8 cellular contexts compared by ENCODE assay signal in the genomic region with DNA sequence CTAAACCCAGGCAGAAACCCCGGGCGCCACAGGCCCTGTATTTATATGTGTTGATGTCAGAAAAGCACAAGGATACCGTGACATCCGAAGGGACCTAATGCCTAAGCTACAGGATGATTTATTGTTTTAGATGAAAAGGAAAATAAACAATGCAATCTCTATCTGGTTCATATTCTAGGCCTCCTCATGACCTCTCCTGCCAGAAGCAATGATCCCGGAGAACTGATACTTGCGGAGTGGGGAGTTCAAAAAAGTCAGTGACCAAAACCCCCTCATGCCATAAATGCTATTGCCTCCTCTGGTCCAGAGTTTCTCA. TPM values are rescaled to one million over a fixed set of nuclear protein-coding genes. Genes with fewer than 3 reads are reported as not detected.
DNase-seq lines count a peak whose midpoint lies in the region; ATAC-seq, FAIRE-seq and TF ChIP-seq lines count a peak whose summit lies in the region.

No MANE protein-coding gene starts in this region.

- H3K4me3 ChIP-seq in adipocyte (ENCODE audit: low read length) (peak overlapping the region; percentile 88), keratinocyte (ENCODE audit: control insufficient read depth in 2 of 3, extremely low read depth in 1 of 3, insufficient read depth in 2 of 3, low read depth in 1 of 3, low read length in 3 of 3) (no peak overlapping the region), thymus (ENCODE audit: low read length) (no peak overlapping the region)

- FAIRE-seq in keratinocyte (lab: Jason Lieb, UNC), result no peak

- H3K9me1 ChIP-seq in keratinocyte (ENCODE audit: control insufficient read depth, extremely low read depth, insufficient read depth, low read length), result no peaks in the 10 kb centered on the region

- H2AFZ ChIP-seq in keratinocyte (ENCODE audit: control insufficient read depth, low read length), result no peak overlapping the region

- peak overlapping the region; percentile 71 for H3K27ac ChIP-seq in keratinocyte (ENCODE audit: control insufficient read depth, insufficient read depth, low read length)
- H3K27ac ChIP-seq in thymus (ENCODE audit: low read depth), result peak overlapping the region; percentile 54

- peaks cover 9% of the 10 kb centered on the region for H3K9me3 ChIP-seq in adipocyte (ENCODE audit: control insufficient read depth, low read length)
- no peaks in the 10 kb centered on the region for H3K9me3 ChIP-seq in keratinocyte (ENCODE audit: control insufficient read depth, low read depth, low read length)
- H3K9me3 ChIP-seq in thymus (ENCODE audit: control insufficient read depth), result no peaks in the 10 kb centered on the region

- DNase-seq in activated CD4-positive, alpha-beta T cell treated with anti-CD3 and anti-CD28 coated beads, Interleukin-2, amount 10 ng/mL, durations not matched to agents 7 days and 5 days, result no peak
- no peak for DNase-seq in activated CD4-positive, alpha-beta T cell treated with anti-CD3 and anti-CD28 coated beads, Interleukin-2, amount 50 U/mL, for 48 hours
- DNase-seq in adipocyte (ENCODE audit: low read depth), result no peak
- DNase-seq in keratinocyte (ENCODE audit: low read depth, low spot score), result no peak
- DNase-seq in HPDE6-E6E7 (ENCODE audit: extremely low spot score), result no peak
- DNase-seq in COR-L47 (lab: John Stamatoyannopoulos, UW), result no peak

- H3K36me3 Mint-ChIP-seq in activated CD4-positive, alpha-beta T cell treated with anti-CD3 and anti-CD28 coated beads, Interleukin-2, amount 10 ng/mL, durations not matched to agents 7 days and 5 days (ENCODE audit: low read depth), result no peaks in the 10 kb centered on the region

- H3K27ac Mint-ChIP-seq in activated CD4-positive, alpha-beta T cell treated with anti-CD3 and anti-CD28 coated beads, Interleukin-2, amount 10 ng/mL, durations not matched to agents 7 days and 5 days, result no peak overlapping the region

- H4K20me1 ChIP-seq in keratinocyte (ENCODE audit: control insufficient read depth, extremely low read depth, insufficient read depth, low read length), result no peaks in the 10 kb centered on the region

- no peaks in the 10 kb centered on the region for H3K9me3 Mint-ChIP-seq in activated CD4-positive, alpha-beta T cell treated with anti-CD3 and anti-CD28 coated beads, Interleukin-2, amount 10 ng/mL, durations not matched to agents 7 days and 5 days

- CTCF ChIA-PET in activated CD4-positive, alpha-beta T cell treated with anti-CD3 and anti-CD28 coated beads, Interleukin-2, amount 10 ng/mL, durations not matched to agents 7 days and 5 days (lab: Charles Lee), result no interaction called here

- H3K4me1 ChIP-seq in adipocyte (ENCODE audit: control insufficient read depth, insufficient read depth, low read length) (peaks cover 8% of the 10 kb centered on the region), keratinocyte (ENCODE audit: control insufficient read depth, extremely low read depth, insufficient read depth, low read length) (peaks cover 27% of the 10 kb centered on the region), thymus (ENCODE audit: control insufficient read depth, insufficient read depth, low read length) (peaks cover 7% of the 10 kb centered on the region)

- peaks cover 9% of the 10 kb centered on the region for H3K79me2 ChIP-seq in keratinocyte (ENCODE audit: control insufficient read depth, insufficient read depth, low read length)

- dilution Hi-C loops in keratinocyte (cut with MboI; ENCODE audit: extremely low pct_ligation_motif_present, low sequenced_read_pairs), result no loop called here

- ATAC-seq in activated CD4-positive, CD25-positive, alpha-beta regulatory T cell treated with anti-CD3 and anti-CD28 coated beads, Interleukin-2, amount 50 U/mL, for 24 hours, result no peak

- H3K27me3 ChIP-seq in adipocyte (replicated peaks; ENCODE audit: control insufficient read depth, insufficient read depth, low read length) (no peaks in the 10 kb centered on the region), keratinocyte (ENCODE audit: control insufficient read depth, extremely low read depth, insufficient read depth, low read length) (no peaks in the 10 kb centered on the region), thymus (ENCODE audit: control insufficient read depth, insufficient read depth) (peaks cover 17% of the 10 kb centered on the region)

- peak overlapping the region; percentile 71 for H3K4me2 ChIP-seq in keratinocyte (ENCODE audit: control insufficient read depth, extremely low read depth, insufficient read depth, low read depth, low read length)

- 58% methylated on average over 6 of the region's 6 CpGs for WGBS in thymus

- no peaks in the 10 kb centered on the region for H3K36me3 ChIP-seq in adipocyte (ENCODE audit: control insufficient read depth, insufficient read depth, low read length, severe bottlenecking)
- no peaks in the 10 kb centered on the region for H3K36me3 ChIP-seq in keratinocyte (ENCODE audit: control insufficient read depth in 2 of 2, extremely low read depth in 1 of 2, insufficient read depth in 2 of 2, low read length in 2 of 2)
- no peaks in the 10 kb centered on the region for H3K36me3 ChIP-seq in thymus (ENCODE audit: control insufficient read depth, insufficient read depth)

- H3K4me3 Mint-ChIP-seq in activated CD4-positive, alpha-beta T cell treated with anti-CD3 and anti-CD28 coated beads, Interleukin-2, amount 10 ng/mL, durations not matched to agents 7 days and 5 days, result peak overlapping the region; percentile 65

- peaks cover 10% of the 10 kb centered on the region for H3K4me1 Mint-ChIP-seq in activated CD4-positive, alpha-beta T cell treated with anti-CD3 and anti-CD28 coated beads, Interleukin-2, amount 10 ng/mL, durations not matched to agents 7 days and 5 days

- TF ChIP-seq CTCF in keratinocyte (optimal IDR thresholded peaks at IDR 0.05 in 1 of 3, IDR thresholded peaks at IDR 0.05 in 1 of 3, conservative IDR thresholded peaks at IDR 0.05 in 1 of 3; ENCODE audit: extremely low read depth in 1 of 3, insufficient read depth in 2 of 3, low read length in 3 of 3), result no peak

- peaks cover 63% of the 10 kb centered on the region for H3K27me3 Mint-ChIP-seq in activated CD4-positive, alpha-beta T cell treated with anti-CD3 and anti-CD28 coated beads, Interleukin-2, amount 10 ng/mL, durations not matched to agents 7 days and 5 days

- H3K9ac ChIP-seq in adipocyte (ENCODE audit: low read length) (peak overlapping the region; percentile 88), keratinocyte (ENCODE audit: control insufficient read depth, extremely low read depth, insufficient read depth, low read length) (peak overlapping the region; percentile 85)

- POLR2A ChIA-PET in activated CD4-positive, alpha-beta T cell treated with anti-CD3 and anti-CD28 coated beads, Interleukin-2, amount 10 ng/mL, durations not matched to agents 7 days and 5 days (lab: Charles Lee), result no interaction called here

RNA-seq across cellular contexts. Expression of a gene that starts 0.8 kb away (rescaled TPM):
- total RNA-seq in activated CD4-positive, alpha-beta T cell treated with anti-CD3 and anti-CD28 coated beads, Interleukin-2, amount 10 ng/mL, durations not matched to agents 7 days and 5 days, result under 1 TPM in 1 of 2 experiments, not detected in 1; 0.22 TPM
- 50.2 to 76.5 TPM (median 74.9 TPM) in 3 replicates for polyA plus RNA-seq in keratinocyte
- 41.7 TPM for polyA plus RNA-seq in keratinocyte (2011; ENCODE audit: low read depth)
- 52.2 and 74.0 TPM in 2 replicates for polyA plus RNA-seq in keratinocyte (2011; cell fraction: cytosol; rRNA removed)
- polyA plus RNA-seq in keratinocyte (2011; cell fraction: nucleus; rRNA removed), result 51.8 and 58.8 TPM in 2 replicates
- polyA plus RNA-seq in keratinocyte (2012; ENCODE audit: low replicate concordance), result 52.3 and 148 TPM in 2 replicates
- polyA minus RNA-seq in keratinocyte, result 14.1 to 29.1 TPM (median 28.9 TPM) in 3 replicates
- 18.0 TPM for polyA minus RNA-seq in keratinocyte (2011; cell fraction: cytosol; rRNA and poly(A)+ RNA removed)
- 17.1 and 24.5 TPM in 2 replicates for polyA minus RNA-seq in keratinocyte (2011; cell fraction: nucleus; rRNA and poly(A)+ RNA removed)
- polyA plus RNA-seq in thymus, result 91.8 TPM
